33 cellular contexts compared by ENCODE assay signal in the genomic region with DNA sequence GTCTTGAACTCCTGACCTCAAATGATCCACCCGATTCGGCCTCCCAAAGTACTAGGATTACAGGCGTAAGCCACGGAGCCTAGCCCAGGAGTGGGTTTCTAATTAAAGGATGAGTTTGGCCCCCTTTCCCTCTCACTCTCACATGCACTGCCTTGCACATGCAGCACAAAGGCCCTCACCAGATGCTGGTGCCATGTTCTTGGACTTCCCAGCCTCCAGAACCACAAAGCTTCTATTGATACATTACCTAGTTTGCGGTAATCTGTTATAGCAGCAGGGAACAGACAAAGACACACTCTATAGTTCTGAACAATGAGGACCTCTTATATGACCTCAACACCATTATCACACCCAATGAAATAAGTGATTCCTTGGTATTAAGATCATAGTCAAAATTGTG. TPM values are rescaled to one million over a fixed set of nuclear protein-coding genes. Genes with fewer than 3 reads are reported as not detected.
"Had no signal": no experiment of that assay in that cellular context is flagged by ENCODE, and none has a peak within 500 bp of the region (broad histone marks: within the 10 kb centered on the region; RNA-seq: fewer than 3 reads in every experiment).

No MANE protein-coding gene starts in this region.

- H3K9me3 Mint-ChIP-seq: stimulated activated effector memory CD8-positive, alpha-beta T cell treated with anti-CD3 and anti-CD28 coated beads, Interleukin-12 subunit alpha, Interleukin-12 subunit beta, amount 100 ng/mL, for 72 hours; type B pancreatic cell had no signal

- ATAC-seq: stimulated activated effector memory CD8-positive, alpha-beta T cell treated with anti-CD3 and anti-CD28 coated beads, Interleukin-12 subunit alpha, Interleukin-12 subunit beta, amount 100 ng/mL, for 72 hours; stimulated activated memory B cell treated with anti-CD40 and anti-IgM and Interleukin-4, amounts not matched to agents 10 μg/mL and 1 μg/mL and 100 μg/mL, for 72 hours; stimulated activated naive B cell treated with anti-CD40 and anti-IgM and Interleukin-4, amounts not matched to agents 10 μg/mL and 1 μg/mL and 100 μg/mL, for 72 hours; stimulated activated naive CD8-positive, alpha-beta T cell treated with anti-CD3 and anti-CD28 coated beads, Interleukin-15, amount 100 ng/mL, for 72 hours; stimulated activated naive CD8-positive, alpha-beta T cell treated with anti-CD3 and anti-CD28 coated beads, Interleukin-15, Interleukin-2, amounts not matched to agents 100 U/mL and 50 U/mL, for 24 hours; upper lobe of right lung had no signal

- H3K27ac Mint-ChIP-seq: stimulated activated effector memory CD8-positive, alpha-beta T cell treated with anti-CD3 and anti-CD28 coated beads, Interleukin-12 subunit alpha, Interleukin-12 subunit beta, amount 100 ng/mL, for 72 hours; stimulated activated memory B cell treated with anti-CD40 and anti-IgM and Interleukin-4, amounts not matched to agents 10 μg/mL and 1 μg/mL and 100 μg/mL, for 72 hours; stimulated activated naive B cell treated with anti-CD40 and anti-IgM and Interleukin-4, amounts not matched to agents 10 μg/mL and 1 μg/mL and 100 μg/mL, for 72 hours; stimulated activated naive CD8-positive, alpha-beta T cell treated with anti-CD3 and anti-CD28 coated beads, Interleukin-15, amount 100 ng/mL, for 72 hours; stimulated activated naive CD8-positive, alpha-beta T cell treated with anti-CD3 and anti-CD28 coated beads, Interleukin-15, Interleukin-2, amounts not matched to agents 100 ng/mL and 50 ng/mL, for 24 hours; type B pancreatic cell had no signal

- H3K27me3 ChIP-seq: testis, thyroid gland, tibial nerve, transverse colon, upper lobe of left lung, upper lobe of right lung, uterus, vagina had no signal

- H3K9me3 ChIP-seq: suprapubic skin, testis, thoracic aorta, thyroid gland, transverse colon, upper lobe of right lung, uterus, vagina had no signal

- H3K4me3 ChIP-seq: stomach, suprapubic skin, testis, thoracic aorta, thyroid gland, tibial artery, tibial nerve, transverse colon, upper lobe of left lung, upper lobe of right lung, uterus, vagina had no signal

- H3K36me3 ChIP-seq: suprapubic skin, thoracic aorta, thyroid gland, tibial artery, tibial nerve, transverse colon, upper lobe of right lung, uterus, vagina had no signal

- H3K27me3 Mint-ChIP-seq: stimulated activated memory B cell treated with anti-CD40 and anti-IgM and Interleukin-4, amounts not matched to agents 10 μg/mL and 1 μg/mL and 100 μg/mL, for 72 hours; stimulated activated naive CD8-positive, alpha-beta T cell treated with anti-CD3 and anti-CD28 coated beads, Interleukin-15, amount 100 ng/mL, for 72 hours; stimulated activated naive CD8-positive, alpha-beta T cell treated with anti-CD3 and anti-CD28 coated beads, Interleukin-15, Interleukin-2, amounts not matched to agents 100 ng/mL and 50 ng/mL, for 24 hours had no signal

- H3K27ac ChIP-seq: stomach, suprapubic skin, testis, thoracic aorta, thyroid gland, tibial artery, tibial nerve, transverse colon, upper lobe of left lung, upper lobe of right lung, uterus, vagina had no signal

- H3K36me3 Mint-ChIP-seq: type B pancreatic cell had no signal

- DNase-seq: stimulated activated CD4-positive, alpha-beta T cell treated with anti-CD3 and anti-CD28 coated beads, Interleukin-2, amount 100 ng/mL, for 48 hours; stimulated activated CD4-positive, alpha-beta T cell treated with anti-CD3 and anti-CD28 coated beads, Interleukin-4, amount 100 ng/mL, for 1 hour; stimulated activated CD4-positive, alpha-beta T cell treated with anti-CD3 and anti-CD28 coated beads, Interleukin-4, amount 100 ng/mL, for 24 hours; stimulated activated CD4-positive, alpha-beta T cell treated with anti-CD3 and anti-CD28 coated beads, Interleukin-4, amount 100 ng/mL, for 4 hours; stimulated activated CD8-positive, alpha-beta memory T cell treated with anti-CD3 and anti-CD28 coated beads, Interleukin-4, amount 100 ng/mL, for 48 hours; stimulated activated naive B cell treated with anti-CD40 and anti-IgM and Interleukin-4, amounts not matched to agents 10 μg/mL and 1 μg/mL and 100 μg/mL, for 72 hours; stimulated activated naive CD4-positive, alpha-beta T cell; stimulated activated naive CD4-positive, alpha-beta T cell treated with Interleukin-2 at 50 U/mL for 16 hours; stimulated activated naive CD8-positive, alpha-beta T cell treated with anti-CD3 and anti-CD28 coated beads, Interleukin-15, amount 100 ng/mL, for 72 hours; stimulated activated naive CD8-positive, alpha-beta T cell treated with anti-CD3 and anti-CD28 coated beads, Interleukin-15, Interleukin-2, amounts not matched to agents 100 U/mL and 50 U/mL, for 24 hours; stomach; substantia nigra; testis; thyroid gland; tibial artery; transverse colon; trophoblast cell; upper lobe of left lung; upper lobe of right lung; uterus had no signal

- FAIRE-seq: urothelium cell line had no signal

- H3K4me1 ChIP-seq: suprapubic skin, testis, thyroid gland, tibial artery, tibial nerve, transverse colon, upper lobe of left lung, upper lobe of right lung, uterus, vagina had no signal

- H3K4me3 Mint-ChIP-seq: stimulated activated effector memory CD8-positive, alpha-beta T cell treated with anti-CD3 and anti-CD28 coated beads, Interleukin-12 subunit alpha, Interleukin-12 subunit beta, amount 100 ng/mL, for 72 hours; stimulated activated memory B cell treated with anti-CD40 and anti-IgM and Interleukin-4, amounts not matched to agents 10 μg/mL and 1 μg/mL and 100 μg/mL, for 72 hours; stimulated activated naive B cell treated with anti-CD40 and anti-IgM and Interleukin-4, amounts not matched to agents 10 μg/mL and 1 μg/mL and 100 μg/mL, for 72 hours; stimulated activated naive CD8-positive, alpha-beta T cell treated with anti-CD3 and anti-CD28 coated beads, Interleukin-15, amount 100 ng/mL, for 72 hours; stimulated activated naive CD8-positive, alpha-beta T cell treated with anti-CD3 and anti-CD28 coated beads, Interleukin-15, Interleukin-2, amounts not matched to agents 100 ng/mL and 50 ng/mL, for 24 hours; type B pancreatic cell had no signal

RNA-seq across cellular contexts. Expression of a gene that starts 17.9 kb away (rescaled TPM):
- total RNA-seq: suprapubic skin, temporal lobe, thyroid gland, ureter, vagina had no signal
- polyA plus RNA-seq: stomach had no signal

RNA-seq across cellular contexts. Expression of a gene that starts 52.9 kb away (rescaled TPM):
- total RNA-seq: stomach, subcutaneous adipose tissue, suprapubic skin, temporal lobe, thoracic aorta, thyroid gland, tibial nerve, transverse colon, upper lobe of left lung, upper lobe of right lung, ureter, urinary bladder, uterus, vagina had no signal
- polyA plus RNA-seq: urinary bladder had no signal
